In genomic region chr20:11907621-11908020, GRCh38 we compare ENCODE assay signal across 1 cellular context.
TF ChIP-seq lines count a peak whose summit lies in the region.

No MANE protein-coding gene starts in this region.

TF ChIP-seq in IMR-90, 13 proteins besides CTCF, POLR2A, EP300 and RAD21 (continued from another document):
- TF ChIP-seq USF2 (IDR thresholded peaks at IDR 0.05; ENCODE audit: low read depth, low read length) (no peak), MAZ (IDR thresholded peaks at IDR 0.05; ENCODE audit: borderline replicate concordance, low read depth, low read length) (no peak), MXI1 (IDR thresholded peaks at IDR 0.05; ENCODE audit: borderline replicate concordance, low read depth, low read length) (no peak), RFX5 (IDR thresholded peaks at IDR 0.05; ENCODE audit: low read depth, low read length) (no peak), NFE2L2 (IDR thresholded peaks at IDR 0.05; ENCODE audit: low read depth, low read length) (no peak)
